11 cellular contexts compared by ENCODE assay signal in genomic region chr7:47454066-47454950, GRCh38.
A peak's percentile ranks its signal among the peaks of the same experiment; 100 is the strongest.
DNase-seq lines count a peak whose midpoint lies in the region; ATAC-seq and TF ChIP-seq lines count a peak whose summit lies in the region.
"Had no signal": no experiment of that assay in that cellular context is flagged by ENCODE, and none has a peak within 500 bp of the region (broad histone marks: within the 10 kb centered on the region; RNA-seq: fewer than 3 reads in every experiment).

No MANE protein-coding gene starts in this region.

- peak in 1 of 3 donors; percentile 45 for DNase-seq in Peyer's patch
- DNase-seq in fibroblast of villous mesenchyme (ENCODE audit: low read depth), result peak; percentile 53
- DNase-seq in progenitor cell of endocrine pancreas (ENCODE audit: low spot score, unreplicated experiment), result no peak
- DNase-seq in GM19238 (ENCODE audit: insufficient read length, low spot score), result no peak
- DNase-seq: NCI-H2029 treated with DMSO at 0.1 percent for 48 hours had no signal

- no peaks in the 10 kb centered on the region for H3K36me3 Mint-ChIP-seq in progenitor cell of endocrine pancreas (ENCODE audit: insufficient read depth)

- TF ChIP-seq POLR2A in Peyer's patch (IDR thresholded peaks at IDR 0.05), result no peak

- ATAC-seq in HG02610 (IDR thresholded peaks at IDR 0.05; ENCODE audit: unreplicated experiment), result no peak
- no peak for ATAC-seq in HG02870 (IDR thresholded peaks at IDR 0.05; ENCODE audit: unreplicated experiment)
- no peak for ATAC-seq in HG02588 (IDR thresholded peaks at IDR 0.05; ENCODE audit: unreplicated experiment)

- no peaks in the 10 kb centered on the region for H3K9me3 ChIP-seq in BLaER1 treated with 17β-estradiol and CSF1 and Interleukin-3, amounts not matched to agents 10 nM and 100 nM (replicated peaks in 1 of 11)
- H3K9me3 ChIP-seq in Peyer's patch, result no peaks in the 10 kb centered on the region

- peak overlapping the region; percentile 55 to 94 (median 73) for H3K27ac ChIP-seq in BLaER1 treated with 17β-estradiol and CSF1 and Interleukin-3, amounts not matched to agents 10 nM and 100 nM
- peak overlapping the region; percentile 41 to 80 (median 64) for H3K27ac ChIP-seq in Peyer's patch
- H3K27ac ChIP-seq: HL-60 had no signal

- H3K4me1 ChIP-seq in BLaER1 treated with 17β-estradiol and CSF1 and Interleukin-3, amounts not matched to agents 10 nM and 100 nM, result peaks cover 34 to 94% (median 49%) of the 10 kb centered on the region in 10 experiments
- H3K4me1 ChIP-seq in Peyer's patch, result peaks cover 0 to 48% (median 5%) of the 10 kb centered on the region in 4 donors

- H3K27ac Mint-ChIP-seq in progenitor cell of endocrine pancreas, result peak overlapping the region; percentile 45

- peaks cover 0 to 78% (median 0%) of the 10 kb centered on the region in 11 experiments; a peak in 8 of 22 replicates for H3K36me3 ChIP-seq in BLaER1 treated with 17β-estradiol and CSF1 and Interleukin-3, amounts not matched to agents 10 nM and 100 nM
- no peaks in the 10 kb centered on the region for H3K36me3 ChIP-seq in Peyer's patch

- H3K4me3 Mint-ChIP-seq in progenitor cell of endocrine pancreas (ENCODE audit: low read depth), result no peak overlapping the region
- H3K4me3 Mint-ChIP-seq: B cell had no signal

- H3K4me2 ChIP-seq in BLaER1 treated with 17β-estradiol and CSF1 and Interleukin-3, amounts not matched to agents 10 nM and 100 nM, result peak overlapping the region; percentile 78 to 98 (median 82)

- peak overlapping the region; percentile 41 to 87 (median 62); a peak in 21 of 22 replicates for H3K9ac ChIP-seq in BLaER1 treated with 17β-estradiol and CSF1 and Interleukin-3, amounts not matched to agents 10 nM and 100 nM

- TF ChIP-seq CTCF in Peyer's patch (IDR thresholded peaks at IDR 0.05), result no peak
- TF ChIP-seq CTCF in fibroblast of villous mesenchyme (IDR thresholded peaks at IDR 0.05; ENCODE audit: insufficient read depth, low read depth, low read length), result no peak
- TF ChIP-seq CTCF in progenitor cell of endocrine pancreas (IDR thresholded peaks at IDR 0.05; ENCODE audit: unreplicated experiment), result no peak

- no peaks in the 10 kb centered on the region for H3K9me3 Mint-ChIP-seq in progenitor cell of endocrine pancreas (ENCODE audit: low read depth)

- H3K27me3 ChIP-seq in BLaER1 treated with 17β-estradiol and CSF1 and Interleukin-3, amounts not matched to agents 10 nM and 100 nM, result no peaks in the 10 kb centered on the region
- no peaks in the 10 kb centered on the region for H3K27me3 ChIP-seq in Peyer's patch

- H3K4me3 ChIP-seq in BLaER1 treated with 17β-estradiol and CSF1 and Interleukin-3, amounts not matched to agents 10 nM and 100 nM, result peak overlapping the region in 6 of 10 experiments; percentile 3 to 39 (median 31); a peak in 7 of 20 replicates
- H3K4me3 ChIP-seq in Peyer's patch (no peak overlapping the region), fibroblast of villous mesenchyme (ENCODE audit: low read depth, low read length) (no peak overlapping the region)

- peaks cover 46% of the 10 kb centered on the region for H3K4me1 Mint-ChIP-seq in progenitor cell of endocrine pancreas (ENCODE audit: low read depth)

- peaks cover 0 to 98% (median 12%) of the 10 kb centered on the region in 11 experiments; a peak in 8 of 22 replicates for H4K20me1 ChIP-seq in BLaER1 treated with 17β-estradiol and CSF1 and Interleukin-3, amounts not matched to agents 10 nM and 100 nM

- H3K27me3 Mint-ChIP-seq in progenitor cell of endocrine pancreas, result no peaks in the 10 kb centered on the region
- H3K27me3 Mint-ChIP-seq: B cell had no signal

Comparison
In these comparisons a context has a peak if more than half of its experiments do, and no peak if none do; other contexts are left out.
1. H3K4me3 ChIP-seq: peak in BLaER1 treated with 17β-estradiol and CSF1 and Interleukin-3, amounts not matched to agents 10 nM and 100 nM (6 of 10); none in Peyer's patch (0 of 4) and fibroblast of villous mesenchyme (single experiment).